Comparison of ENCODE assay signal across 12 cellular contexts in the genomic region with DNA sequence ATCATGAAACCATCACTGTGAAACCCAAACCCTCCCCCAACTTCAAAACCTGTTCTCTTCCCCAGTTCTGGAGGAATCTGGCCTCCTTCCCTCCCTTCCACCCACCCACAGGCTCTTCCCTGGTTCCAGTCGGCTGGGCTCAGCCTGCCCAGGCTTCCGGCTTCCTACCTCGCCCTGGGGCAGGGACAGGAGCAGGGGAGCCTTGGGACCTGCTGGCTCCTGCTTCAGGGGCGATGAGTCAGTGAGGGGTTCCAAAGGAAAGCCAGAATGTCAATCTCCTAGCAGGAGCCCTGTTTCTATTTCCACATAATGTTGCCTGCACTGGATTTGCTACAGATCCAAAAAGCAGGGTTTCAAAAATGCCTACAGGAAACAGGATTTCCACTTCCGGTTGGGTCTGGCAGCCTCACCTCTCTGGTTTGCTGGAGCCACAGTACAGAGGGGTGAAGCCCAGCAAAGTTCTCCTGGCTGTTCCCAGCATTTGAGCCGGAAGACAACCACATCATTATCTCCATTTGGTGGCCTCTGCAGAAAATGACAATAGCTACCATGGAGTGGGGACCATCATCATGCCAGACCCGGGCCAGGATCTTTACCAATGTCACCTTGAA.
A peak's percentile ranks its signal among the peaks of the same experiment; 100 is the strongest.
DNase-seq lines count a peak whose midpoint lies in the region; FAIRE-seq and TF ChIP-seq lines count a peak whose summit lies in the region.
"Had no signal": no experiment of that assay in that cellular context is flagged by ENCODE, and none has a peak within 500 bp of the region (broad histone marks: within the 10 kb centered on the region; RNA-seq: fewer than 3 reads in every experiment).

No MANE protein-coding gene starts in this region.

- H3K27me3 ChIP-seq in ACC112 (ENCODE audit: insufficient read depth, low read length) (no peaks in the 10 kb centered on the region), colonic mucosa (no peaks in the 10 kb centered on the region), mesenchymal stem cell (ENCODE audit: control insufficient read depth in 1 of 2, insufficient read depth in 1 of 2, low read length in 2 of 2) (no peaks in the 10 kb centered on the region)

- no peak overlapping the region for H3K23ac ChIP-seq in mesenchymal stem cell (ENCODE audit: low read length in 2 of 2)

- peak overlapping the region; percentile 70 to 79 for H2BK12ac ChIP-seq in mesenchymal stem cell (ENCODE audit: low read length in 2 of 2)

- peak overlapping the region in 1 of 2 experiments; percentile 49 for H3K4ac ChIP-seq in mesenchymal stem cell (ENCODE audit: low read depth in 1 of 2, low read length in 2 of 2)

- peak; percentile 87 for DNase-seq in HTR-8/SVneo (ENCODE audit: insufficient read length, low spot score)
- peak; percentile 12 for DNase-seq in colonic mucosa
- peak; percentile 43 for DNase-seq in mesenchymal stem cell
- no peak for DNase-seq in GM12891 (ENCODE audit: insufficient read length, low spot score)
- no peak for DNase-seq in NCI-H748 (lab: John Stamatoyannopoulos, UW; ENCODE audit: unreplicated experiment)
- DNase-seq in NCI-H774 (lab: John Stamatoyannopoulos, UW): no peak
- DNase-seq in NCI-H510A (lab: John Stamatoyannopoulos, UW): no peak
- DNase-seq: activated CD4-positive, alpha-beta T cell treated with anti-CD3 and anti-CD28 coated beads for 36 hours; amygdala; nucleus accumbens had no signal

- H3K14ac ChIP-seq in mesenchymal stem cell (ENCODE audit: low read length in 2 of 2): no peak overlapping the region

- H3K4me1 ChIP-seq in ACC112 (ENCODE audit: control insufficient read depth, insufficient read depth, low read length, unreplicated experiment) (peaks cover 37% of the 10 kb centered on the region), colonic mucosa (no peaks in the 10 kb centered on the region), mesenchymal stem cell (ENCODE audit: control insufficient read depth, insufficient read depth, low read depth, low read length) (peaks cover 64% of the 10 kb centered on the region)

- H3K79me1 ChIP-seq in mesenchymal stem cell (replicated peaks; ENCODE audit: low read length, poor library complexity, severe bottlenecking): no peaks in the 10 kb centered on the region

- no peak overlapping the region for H3K9ac ChIP-seq in colonic mucosa (ENCODE audit: low read depth in 2 of 2, low read length in 2 of 2)
- no peak overlapping the region for H3K9ac ChIP-seq in mesenchymal stem cell (ENCODE audit: low read length)

- H3K9me3 ChIP-seq in colonic mucosa (no peaks in the 10 kb centered on the region), mesenchymal stem cell (ENCODE audit: control insufficient read depth, low read length) (no peaks in the 10 kb centered on the region)

- peak overlapping the region; percentile 23 for H2BK120ac ChIP-seq in mesenchymal stem cell (ENCODE audit: low read depth, low read length)

- peak overlapping the region; percentile 88 for H2AFZ ChIP-seq in ACC112 (ENCODE audit: low read length, unreplicated experiment)
- no peak overlapping the region for H2AFZ ChIP-seq in mesenchymal stem cell (ENCODE audit: low read depth, low read length)

- no peak for TF ChIP-seq POLR2A in GM12891 (IDR thresholded peaks at IDR 0.05; ENCODE audit: low read depth, low read length)

- H3K27ac ChIP-seq in ACC112 (ENCODE audit: low read depth, low read length) (peak overlapping the region; percentile 25; the same call in 1 of the 2 replicates), colonic mucosa (no peak overlapping the region), mesenchymal stem cell (ENCODE audit: low read length, poor library complexity, severe bottlenecking) (peak overlapping the region; percentile 96)

- peak overlapping the region; percentile 83 for H4K8ac ChIP-seq in mesenchymal stem cell (ENCODE audit: low read length)

- FAIRE-seq in HTR-8/SVneo (lab: Jason Lieb, UNC): no peak
- no peak for FAIRE-seq in GM12891 (lab: Jason Lieb, UNC)
- FAIRE-seq: GM12878 had no signal

- no peaks in the 10 kb centered on the region for H3K79me2 ChIP-seq in ACC112 (ENCODE audit: control insufficient read depth, insufficient read depth, low read length, unreplicated experiment)

- H3K36me3 ChIP-seq in ACC112 (ENCODE audit: insufficient read depth, low read length): no peaks in the 10 kb centered on the region
- H3K36me3 ChIP-seq in colonic mucosa: no peaks in the 10 kb centered on the region
- H3K36me3 ChIP-seq in mesenchymal stem cell (ENCODE audit: control insufficient read depth in 1 of 2, insufficient read depth in 2 of 2, low read depth in 1 of 2, low read length in 2 of 2): no peaks in the 10 kb centered on the region

- no peak for TF ChIP-seq CTCF in colonic mucosa (IDR thresholded peaks at IDR 0.05)

- H3K18ac ChIP-seq in mesenchymal stem cell (ENCODE audit: low read depth in 1 of 2, low read length in 2 of 2): peak overlapping the region; percentile 62 to 72

- intact Hi-C loops in colonic mucosa (cut with DNase I): no loop called here

- peak overlapping the region; percentile 80 for H2BK5ac ChIP-seq in mesenchymal stem cell (ENCODE audit: low read depth, low read length, poor library complexity, severe bottlenecking)

- H3K4me3 ChIP-seq in ACC112 (ENCODE audit: low read depth, low read length) (peak overlapping the region; percentile 14; the same call in 1 of the 2 replicates), colonic mucosa (no peak overlapping the region), mesenchymal stem cell (ENCODE audit: insufficient read depth in 1 of 2, low read depth in 1 of 2, low read length in 2 of 2) (no peak overlapping the region)
- H3K4me3 ChIP-seq: GM12878 had no signal

- WGBS in mesenchymal stem cell: 75% methylated on average over 7 of the region's 7 CpGs

- H3K4me2 ChIP-seq in mesenchymal stem cell (ENCODE audit: low read length, poor library complexity, severe bottlenecking): no peak overlapping the region

- H2AK5ac ChIP-seq in mesenchymal stem cell (ENCODE audit: low read length, severe bottlenecking): peak overlapping the region; percentile 100

- H4K91ac ChIP-seq in mesenchymal stem cell (ENCODE audit: low read length): peak overlapping the region; percentile 66

- H2BK15ac ChIP-seq in mesenchymal stem cell (ENCODE audit: low read depth, poor library complexity, severe bottlenecking): no peak overlapping the region

TF ChIP-seq in GM12891, 5 proteins besides CTCF, POLR2A, EP300 and RAD21:
- TF ChIP-seq TAF1 (IDR thresholded peaks at IDR 0.05; ENCODE audit: low read depth, low read length): no peak
- no peak for TF ChIP-seq PAX5 (IDR thresholded peaks at IDR 0.05; ENCODE audit: insufficient read depth, low read length, severe bottlenecking)
- TF ChIP-seq POU2F2 (IDR thresholded peaks at IDR 0.05; ENCODE audit: low read depth, low read length): no peak
- TF ChIP-seq SPI1 (IDR thresholded peaks at IDR 0.05; ENCODE audit: low read depth, low read length): no peak
- no peak for TF ChIP-seq POLR2AphosphoS5 (IDR thresholded peaks at IDR 0.05; ENCODE audit: low read depth, low read length)

Comparison
In these comparisons a context has a peak if more than half of its experiments do, and no peak if none do; other contexts are left out.
1. DNase-seq: peak in HTR-8/SVneo (single experiment), colonic mucosa (single experiment) and mesenchymal stem cell (single experiment); none in GM12891 (single experiment), NCI-H748 (single experiment), NCI-H774 (single experiment) and NCI-H510A (single experiment).